1 cellular context compared by ENCODE assay signal in genomic region chr16:50210266-50211038, GRCh38.
TF ChIP-seq lines count a peak whose summit lies in the region.

No MANE protein-coding gene starts in this region.

TF ChIP-seq in HepG2, 621 proteins besides CTCF, POLR2A, EP300 and RAD21 (continued from another document):
- TF ChIP-seq HMGXB3 (CRISPR knock-in tag; IDR thresholded peaks at IDR 0.05; ENCODE audit: borderline replicate concordance) (peak; percentile 94), ZNF18 (CRISPR knock-in tag; IDR thresholded peaks at IDR 0.05; ENCODE audit: insufficient replicate concordance) (no peak), SMC3 (IDR thresholded peaks at IDR 0.05; ENCODE audit: low read length) (peak; percentile 96), ZNF121 (CRISPR knock-in tag; IDR thresholded peaks at IDR 0.05) (0 out of 2 replicates have a peak, but pooled peaks have one; percentile 26), PHF8 (CRISPR knock-in tag; IDR thresholded peaks at IDR 0.05) (no peak), NFE2L2 (IDR thresholded peaks at IDR 0.05; ENCODE audit: low read length) (no peak), HNF4G (IDR thresholded peaks at IDR 0.05; ENCODE audit: borderline replicate concordance, low read depth, low read length) (no peak), HNF4G (CRISPR knock-in tag; IDR thresholded peaks at IDR 0.05; ENCODE audit: borderline replicate concordance, low read depth) (no peak), NR3C1 (CRISPR knock-in tag; IDR thresholded peaks at IDR 0.05) (no peak), MED8 (CRISPR knock-in tag; IDR thresholded peaks at IDR 0.05; ENCODE audit: insufficient replicate concordance) (no peak), ZNF232 (CRISPR knock-in tag; IDR thresholded peaks at IDR 0.05; ENCODE audit: borderline replicate concordance) (0 out of 2 replicates have a peak, but pooled peaks have one; percentile 56), YEATS2 (CRISPR knock-in tag; IDR thresholded peaks at IDR 0.05; ENCODE audit: borderline replicate concordance) (0 out of 2 replicates have a peak, but pooled peaks have one; percentile 39), ZBED4 (CRISPR knock-in tag; IDR thresholded peaks at IDR 0.05; ENCODE audit: borderline replicate concordance) (peak; percentile 18; the same call in 1 of the 2 replicates), MEIS1 (CRISPR knock-in tag; IDR thresholded peaks at IDR 0.05; ENCODE audit: borderline replicate concordance) (0 out of 2 replicates have a peak, but pooled peaks have one; percentile 40)
